11 cellular contexts compared by ENCODE assay signal in the genomic region with DNA sequence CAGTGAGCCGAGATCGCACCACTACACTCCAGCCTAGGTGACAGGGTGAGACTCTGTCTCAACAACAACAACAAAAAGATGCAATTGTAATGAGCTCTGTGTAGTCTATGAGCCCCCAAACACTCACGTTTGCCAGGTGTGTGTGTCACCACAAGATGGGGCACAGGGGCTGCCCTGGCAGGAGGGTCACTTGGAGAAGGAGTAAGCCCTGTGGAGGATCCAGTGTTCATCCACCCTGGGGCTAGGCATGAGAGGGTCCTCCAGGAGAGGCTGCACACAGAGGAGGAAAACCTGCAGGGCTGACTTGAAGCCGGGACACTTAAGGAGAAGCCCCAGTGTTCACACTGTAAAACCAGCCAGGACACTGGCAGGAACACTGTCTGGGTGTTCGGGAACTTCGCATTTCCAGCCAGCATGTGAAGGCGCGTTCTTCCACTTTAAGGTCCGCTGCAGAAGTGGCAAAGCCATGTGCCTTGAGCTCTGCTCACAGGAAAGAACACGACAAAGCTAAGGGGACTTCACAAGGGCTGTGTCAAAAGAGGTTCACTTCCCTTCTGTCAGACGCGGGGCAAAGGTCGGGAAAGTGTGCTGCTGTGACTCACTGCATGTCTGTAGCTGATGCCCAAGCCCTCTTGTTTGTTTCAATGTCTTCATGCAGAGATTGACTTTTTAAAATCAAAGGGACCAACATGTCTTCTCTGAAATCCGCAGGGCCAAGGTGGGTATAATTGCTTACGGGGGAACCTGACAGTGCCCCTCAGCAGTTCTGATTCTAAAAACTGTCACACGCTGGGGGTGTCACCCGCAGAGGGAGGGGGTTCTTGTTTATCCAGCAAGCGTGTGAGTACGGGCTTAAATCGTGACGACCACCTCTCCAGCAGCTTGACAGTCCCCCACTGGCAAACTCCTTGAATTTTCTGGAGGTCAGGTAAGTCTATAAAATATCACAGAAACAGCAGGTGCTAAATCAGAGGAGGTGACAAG.
A peak's percentile ranks its signal among the peaks of the same experiment; 100 is the strongest.
DNase-seq lines count a peak whose midpoint lies in the region; ATAC-seq, FAIRE-seq and TF ChIP-seq lines count a peak whose summit lies in the region.
"Had no signal": no experiment of that assay in that cellular context is flagged by ENCODE, and none has a peak within 500 bp of the region (broad histone marks: within the 10 kb centered on the region; RNA-seq: fewer than 3 reads in every experiment).

No MANE protein-coding gene starts in this region.

- WGBS in A549 (ENCODE audit: missing lambda C conversion rate) = 53% methylated on average over 21 of the region's 21 CpGs
- WGBS in liver = 63% methylated on average over 21 of the region's 21 CpGs
- 69 to 71% methylated on average over 6 to 16 of the region's 21 CpGs for WGBS in gastroesophageal sphincter (ENCODE audit: low coverage in 1 of 2), 2 donors

- H2AFZ ChIP-seq in astrocyte (ENCODE audit: low read depth, low read length) = peak overlapping the region; percentile 75

- TF ChIP-seq EP300 in A549 (IDR thresholded peaks at IDR 0.05) (no peak), gastroesophageal sphincter (IDR thresholded peaks at IDR 0.05) (no peak)

- no peak overlapping the region for H3K27ac Mint-ChIP-seq in astrocyte (ENCODE audit: unreplicated experiment)

- H3K27ac ChIP-seq in A549 (peak overlapping the region; percentile 78 to 86), HEK293 (ENCODE audit: extremely low read depth, low read depth, low read length) (no peak overlapping the region), astrocyte (ENCODE audit: low read depth, low read length) (peak overlapping the region; percentile 20), liver (ENCODE audit: low read depth in 1 of 2, low read length in 2 of 2) (no peak overlapping the region), gastroesophageal sphincter (no peak overlapping the region)
- H3K27ac ChIP-seq: BLaER1 had no signal

- POLR2A ChIA-PET in A549 (lab: Yijun Ruan, JAX) = interaction anchor here (1.4 kb wide), 1 partner anchor 11 kb away, joined by 4 read pairs; no protein-coding TSS in a partner anchor
- POLR2A ChIA-PET in HEK293 (lab: Yijun Ruan, JAX) = no interaction called here

- TF ChIP-seq RAD21 in A549 (conservative IDR thresholded peaks at IDR 0.05 in 1 of 2, IDR thresholded peaks at IDR 0.05 in 1 of 2) = no peak
- TF ChIP-seq RAD21 in liver (IDR thresholded peaks at IDR 0.05) = peak in 1 of 2 donors; percentile 63

- H3K27me3 Mint-ChIP-seq in astrocyte (ENCODE audit: low read depth, unreplicated experiment) = peaks cover 10% of the 10 kb centered on the region

- H3K9ac ChIP-seq in astrocyte (ENCODE audit: low read length) = peak overlapping the region; percentile 56
- H3K9ac ChIP-seq in liver (ENCODE audit: low read depth in 1 of 2, low read length in 2 of 2) = no peak overlapping the region
- H3K9ac ChIP-seq: BLaER1 had no signal

- peaks cover 3% of the 10 kb centered on the region for H3K9me3 Mint-ChIP-seq in astrocyte (ENCODE audit: unreplicated experiment)

- H3K27me3 ChIP-seq in astrocyte (ENCODE audit: insufficient read depth, low read length) = no peaks in the 10 kb centered on the region
- H3K27me3 ChIP-seq in liver (ENCODE audit: control insufficient read depth in 4 of 4, insufficient read depth in 4 of 4, low read length in 3 of 4) = no peaks in the 10 kb centered on the region
- H3K27me3 ChIP-seq in gastroesophageal sphincter = peaks cover 63% of the 10 kb centered on the region
- H3K27me3 ChIP-seq: BLaER1 had no signal

- H3K4me2 ChIP-seq in A549 (peak overlapping the region; percentile 85), astrocyte (ENCODE audit: low read length) (peak overlapping the region; percentile 62)
- H3K4me2 ChIP-seq: BLaER1 had no signal

- peaks cover 14% of the 10 kb centered on the region for H3K4me1 Mint-ChIP-seq in astrocyte (ENCODE audit: low read depth, unreplicated experiment)

- TF ChIP-seq CTCF in A549 (IDR thresholded peaks at IDR 0.05) = no peak
- no peak for TF ChIP-seq CTCF in HEK293 (tag by site-specific recombination; IDR thresholded peaks at IDR 0.05)
- no peak for TF ChIP-seq CTCF in astrocyte (IDR thresholded peaks at IDR 0.05; ENCODE audit: insufficient read depth, low read depth, low read length)
- no peak for TF ChIP-seq CTCF in liver (IDR thresholded peaks at IDR 0.05; ENCODE audit: low read depth, low read length, missing input control)
- no peak for TF ChIP-seq CTCF in gastroesophageal sphincter (IDR thresholded peaks at IDR 0.05)

- no peaks in the 10 kb centered on the region for H3K36me3 Mint-ChIP-seq in astrocyte (ENCODE audit: low read depth, unreplicated experiment)

- H3K4me1 ChIP-seq in A549 (peaks cover 30% of the 10 kb centered on the region), HEK293 (ENCODE audit: control insufficient read depth, insufficient read depth, low read length) (no peaks in the 10 kb centered on the region), astrocyte (ENCODE audit: insufficient read depth, low read length) (peaks cover 23% of the 10 kb centered on the region), liver (ENCODE audit: control insufficient read depth in 4 of 4, insufficient read depth in 4 of 4, low read length in 3 of 4) (peaks cover 0 to 2% (median 1%) of the 10 kb centered on the region in 4 donors), gastroesophageal sphincter (peaks cover 0 to 7% (median 0%) of the 10 kb centered on the region in 3 donors)

- H3K4me3 ChIP-seq in A549 (no peak overlapping the region), HEK293 (ENCODE audit: low read depth, low read length) (no peak overlapping the region), astrocyte (ENCODE audit: insufficient read depth, low read depth, low read length) (no peak overlapping the region), liver (ENCODE audit: low read depth in 1 of 3, low read length in 3 of 3) (no peak overlapping the region), gastroesophageal sphincter (no peak overlapping the region)
- H3K4me3 ChIP-seq: BLaER1 had no signal

- ATAC-seq in A549 = peak; percentile 65 to 80; a peak in 5 of 6 replicates
- no peak for ATAC-seq in gastroesophageal sphincter

- DNase-seq in A549 (ENCODE audit: low read depth in 1 of 2, low spot score in 1 of 2) (peak in 1 of 2 experiments; percentile 65), astrocyte (ENCODE audit: low read depth) (no peak), HTR-8/SVneo (ENCODE audit: insufficient read length, low spot score) (no peak), NCI-H1694 treated with DMSO at 0.1 percent for 48 hours (lab: John Stamatoyannopoulos, UW) (no peak), NCI-H2171 (lab: John Stamatoyannopoulos, UW) (no peak)
- DNase-seq: activated gamma-delta T cell; stimulated activated CD4-positive, alpha-beta T cell treated with anti-CD3 and anti-CD28 coated beads, Interleukin-4, amount 100 ng/mL, for 4 hours had no signal

- TF ChIP-seq POLR2A in A549 (IDR thresholded peaks at IDR 0.05; ENCODE audit: low read length) (no peak), gastroesophageal sphincter (IDR thresholded peaks at IDR 0.05) (no peak)

- H4K20me1 ChIP-seq in astrocyte (ENCODE audit: insufficient read depth, low read length) = no peaks in the 10 kb centered on the region
- H4K20me1 ChIP-seq: BLaER1 had no signal

- H3K79me2 ChIP-seq in astrocyte (ENCODE audit: insufficient read depth, low read length) = no peaks in the 10 kb centered on the region

- peak overlapping the region; percentile 4 for H3K4me3 Mint-ChIP-seq in astrocyte (ENCODE audit: unreplicated experiment)

- no peaks in the 10 kb centered on the region for H3K9me3 ChIP-seq in A549
- H3K9me3 ChIP-seq in HEK293 (ENCODE audit: control insufficient read depth, insufficient read depth, low read depth, low read length) = no peaks in the 10 kb centered on the region
- H3K9me3 ChIP-seq in astrocyte (ENCODE audit: insufficient read depth, low read depth, low read length) = no peaks in the 10 kb centered on the region
- H3K9me3 ChIP-seq in liver (ENCODE audit: control insufficient read depth in 4 of 4, low read length in 3 of 4) = no peaks in the 10 kb centered on the region
- H3K9me3 ChIP-seq in gastroesophageal sphincter = no peaks in the 10 kb centered on the region
- H3K9me3 ChIP-seq: BLaER1 had no signal

- CTCF ChIA-PET in A549 (lab: Yijun Ruan, JAX) = interaction anchor here (1.8 to 2.6 kb wide), 3 partner anchors 10 to 114 kb away, joined by 7 to 8 read pairs (median 7); no protein-coding TSS in a partner anchor
- CTCF ChIA-PET in HEK293 (lab: Yijun Ruan, JAX) = interaction anchor here (0.7 kb wide), 1 partner anchor 132 kb away, joined by 3 read pairs; no protein-coding TSS in a partner anchor

- FAIRE-seq in A549 (lab: Jason Lieb, UNC) = no peak
- no peak for FAIRE-seq in astrocyte (lab: Jason Lieb, UNC)
- FAIRE-seq in HTR-8/SVneo (lab: Jason Lieb, UNC) = no peak

- no peaks in the 10 kb centered on the region for H3K36me3 ChIP-seq in HEK293 (ENCODE audit: control insufficient read depth in 2 of 2, insufficient read depth in 1 of 2, low read length in 2 of 2)
- H3K36me3 ChIP-seq in astrocyte (ENCODE audit: insufficient read depth, low read length) = no peaks in the 10 kb centered on the region
- H3K36me3 ChIP-seq in liver (ENCODE audit: control insufficient read depth in 4 of 4, insufficient read depth in 3 of 4, low read depth in 1 of 4, low read length in 3 of 4) = no peaks in the 10 kb centered on the region
- no peaks in the 10 kb centered on the region for H3K36me3 ChIP-seq in gastroesophageal sphincter
- H3K36me3 ChIP-seq: BLaER1 had no signal

TF ChIP-seq in A549, 52 proteins besides CTCF, POLR2A, EP300 and RAD21 (continues in another document):
- TF ChIP-seq, protein P1, sequence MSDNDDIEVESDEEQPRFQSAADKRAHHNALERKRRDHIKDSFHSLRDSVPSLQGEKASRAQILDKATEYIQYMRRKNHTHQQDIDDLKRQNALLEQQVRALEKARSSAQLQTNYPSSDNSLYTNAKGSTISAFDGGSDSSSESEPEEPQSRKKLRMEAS (IDR thresholded peaks at IDR 0.05) = peak; percentile 68
- TF ChIP-seq CEBPB (IDR thresholded peaks at IDR 0.05) (no peak), FOSL2 (IDR thresholded peaks at IDR 0.05) (no peak), FOSL2 (CRISPR knock-in tag; IDR thresholded peaks at IDR 0.05) (peak; percentile 59)

TF ChIP-seq in HEK293, 187 proteins besides CTCF, POLR2A, EP300 and RAD21 (continues in another document):
- TF ChIP-seq ZIC2 (tag by site-specific recombination; IDR thresholded peaks at IDR 0.05) (0 out of 2 replicates have a peak, but pooled peaks have one; percentile 11), ZBTB8A (tag by site-specific recombination; IDR thresholded peaks at IDR 0.05) (no peak)

TF ChIP-seq in liver, 16 proteins besides CTCF, POLR2A, EP300 and RAD21 (continues in another document):
- TF ChIP-seq ATF3 (IDR thresholded peaks at IDR 0.05) = peak; percentile 18
- peak; percentile 73 to 76 for TF ChIP-seq JUND (IDR thresholded peaks at IDR 0.05)
- peak; percentile 71 for TF ChIP-seq SP1 (IDR thresholded peaks at IDR 0.05)
- peak in 1 of 2 donors; percentile 32 for TF ChIP-seq RXRA (IDR thresholded peaks at IDR 0.05)
- no peak for TF ChIP-seq FOXA1 (IDR thresholded peaks at IDR 0.05)

Comparison
In these comparisons a context has a peak if more than half of its experiments do, and no peak if none do; other contexts are left out.
1. H3K27ac ChIP-seq: peak in A549 (2 of 2) and astrocyte (single experiment); none in HEK293 (single experiment), liver (0 of 2) and gastroesophageal sphincter (0 of 4).